1 cellular context compared by ENCODE assay signal in genomic region chr18:76492669-76493212, GRCh38.
TF ChIP-seq lines count a peak whose summit lies in the region.

No MANE protein-coding gene starts in this region.

TF ChIP-seq in K562, 482 proteins besides CTCF, POLR2A, EP300 and RAD21 (continued from another document):
- TF ChIP-seq MGA (IDR thresholded peaks at IDR 0.05), result peak; percentile 48; the same call in 1 of the 2 replicates
- TF ChIP-seq ZNF197 (CRISPR knock-in tag; IDR thresholded peaks at IDR 0.05; ENCODE audit: low read depth), result no peak
- no peak for TF ChIP-seq PTTG1 (tag; IDR thresholded peaks at IDR 0.05; ENCODE audit: low read depth)
- TF ChIP-seq TSHZ1 (CRISPR knock-in tag; IDR thresholded peaks at IDR 0.05), result no peak
- no peak for TF ChIP-seq C11orf30 (IDR thresholded peaks at IDR 0.05; ENCODE audit: low read depth)
- peak; percentile 29 for TF ChIP-seq FOS (IDR thresholded peaks at IDR 0.05; ENCODE audit: extremely low read depth, insufficient read length)
- no peak for TF ChIP-seq MAZ (CRISPR knock-in tag; conservative IDR thresholded peaks at IDR 0.05 in 1 of 2, IDR thresholded peaks at IDR 0.05 in 1 of 2)
- peak; percentile 73 for TF ChIP-seq ZNF384 (IDR thresholded peaks at IDR 0.05; ENCODE audit: low read depth, low read length)
- TF ChIP-seq PYGO2 (tag; IDR thresholded peaks at IDR 0.05), result no peak
- peak; percentile 72 for TF ChIP-seq PBX2 (CRISPR knock-in tag; IDR thresholded peaks at IDR 0.05; ENCODE audit: low read depth)
- TF ChIP-seq PBX2 (tag; conservative IDR thresholded peaks at IDR 0.05; ENCODE audit: low read depth), result peak; percentile 96
- no peak for TF ChIP-seq MIER1 (IDR thresholded peaks at IDR 0.05; ENCODE audit: low read depth)
- peak; percentile 20 for TF ChIP-seq NFYB (IDR thresholded peaks at IDR 0.05; ENCODE audit: extremely low read depth, insufficient read length)
- TF ChIP-seq OTX1 (CRISPR knock-in tag; IDR thresholded peaks at IDR 0.05), result no peak
- TF ChIP-seq ERF (CRISPR knock-in tag; IDR thresholded peaks at IDR 0.05), result no peak
- TF ChIP-seq, protein P1, sequence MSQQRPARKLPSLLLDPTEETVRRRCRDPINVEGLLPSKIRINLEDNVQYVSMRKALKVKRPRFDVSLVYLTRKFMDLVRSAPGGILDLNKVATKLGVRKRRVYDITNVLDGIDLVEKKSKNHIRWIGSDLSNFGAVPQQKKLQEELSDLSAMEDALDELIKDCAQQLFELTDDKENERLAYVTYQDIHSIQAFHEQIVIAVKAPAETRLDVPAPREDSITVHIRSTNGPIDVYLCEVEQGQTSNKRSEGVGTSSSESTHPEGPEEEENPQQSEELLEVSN (IDR thresholded peaks at IDR 0.05; ENCODE audit: borderline replicate concordance in 1 of 2, extremely low read depth in 1 of 2, insufficient read depth in 1 of 2, insufficient read length in 1 of 2, low read depth in 1 of 2, low read length in 1 of 2, poor library complexity in 1 of 2, severe bottlenecking in 1 of 2), result peak; percentile 20 to 66
- TF ChIP-seq IFI16 (CRISPR knock-in tag; IDR thresholded peaks at IDR 0.05), result no peak
- TF ChIP-seq POLR3A (IDR thresholded peaks at IDR 0.05; ENCODE audit: borderline replicate concordance, extremely low read depth, insufficient read depth, insufficient read length), result no peak
- no peak for TF ChIP-seq CBX2 (IDR thresholded peaks at IDR 0.05; ENCODE audit: insufficient read depth, low read length, poor library complexity, severe bottlenecking)
- no peak for TF ChIP-seq ELF1 (tag; IDR thresholded peaks at IDR 0.05)
- TF ChIP-seq KAT2B (IDR thresholded peaks at IDR 0.05; ENCODE audit: low read depth, low read length), result no peak
- no peak for TF ChIP-seq THAP12 (CRISPR knock-in tag; IDR thresholded peaks at IDR 0.05)
- TF ChIP-seq HNRNPLL (IDR thresholded peaks at IDR 0.05; ENCODE audit: low read depth, low read length, poor library complexity, severe bottlenecking), result no peak
- TF ChIP-seq MBD2 (IDR thresholded peaks at IDR 0.05; ENCODE audit: borderline replicate concordance, low read depth), result no peak
- peak; percentile 44 for TF ChIP-seq RBM25 (IDR thresholded peaks at IDR 0.05; ENCODE audit: low read depth, low read length, severe bottlenecking)
- peak; percentile 98 for TF ChIP-seq PKNOX1 (IDR thresholded peaks at IDR 0.05)
- TF ChIP-seq ASH1L (IDR thresholded peaks at IDR 0.05; ENCODE audit: borderline replicate concordance, low read depth, partially characterized antibody), result no peak
- TF ChIP-seq HIVEP1 (CRISPR knock-in tag; IDR thresholded peaks at IDR 0.05), result no peak
- peak; percentile 44 for TF ChIP-seq SP2 (IDR thresholded peaks at IDR 0.05; ENCODE audit: extremely low read depth, low read depth, low read length, poor library complexity, severe bottlenecking)
- TF ChIP-seq ZNF311 (CRISPR knock-in tag; IDR thresholded peaks at IDR 0.05), result no peak
- no peak for TF ChIP-seq ATF3 (IDR thresholded peaks at IDR 0.05)
- TF ChIP-seq ATF3 (CRISPR knock-in tag; conservative IDR thresholded peaks at IDR 0.05), result no peak
- no peak for TF ChIP-seq NR2F6 (CRISPR knock-in tag; IDR thresholded peaks at IDR 0.05)
- TF ChIP-seq SRSF7 (optimal IDR thresholded peaks at IDR 0.05; ENCODE audit: low read depth, low read length), result no peak
- TF ChIP-seq GABPA (tag; conservative IDR thresholded peaks at IDR 0.05; ENCODE audit: low read depth), result peak; percentile 46; the same call in 1 of the 2 replicates
- peak; percentile 89 to 90 for TF ChIP-seq NRF1 (conservative IDR thresholded peaks at IDR 0.05 in 1 of 2, IDR thresholded peaks at IDR 0.05 in 1 of 2)
